ENCODE assay signal across 9 cellular contexts in the genomic region with DNA sequence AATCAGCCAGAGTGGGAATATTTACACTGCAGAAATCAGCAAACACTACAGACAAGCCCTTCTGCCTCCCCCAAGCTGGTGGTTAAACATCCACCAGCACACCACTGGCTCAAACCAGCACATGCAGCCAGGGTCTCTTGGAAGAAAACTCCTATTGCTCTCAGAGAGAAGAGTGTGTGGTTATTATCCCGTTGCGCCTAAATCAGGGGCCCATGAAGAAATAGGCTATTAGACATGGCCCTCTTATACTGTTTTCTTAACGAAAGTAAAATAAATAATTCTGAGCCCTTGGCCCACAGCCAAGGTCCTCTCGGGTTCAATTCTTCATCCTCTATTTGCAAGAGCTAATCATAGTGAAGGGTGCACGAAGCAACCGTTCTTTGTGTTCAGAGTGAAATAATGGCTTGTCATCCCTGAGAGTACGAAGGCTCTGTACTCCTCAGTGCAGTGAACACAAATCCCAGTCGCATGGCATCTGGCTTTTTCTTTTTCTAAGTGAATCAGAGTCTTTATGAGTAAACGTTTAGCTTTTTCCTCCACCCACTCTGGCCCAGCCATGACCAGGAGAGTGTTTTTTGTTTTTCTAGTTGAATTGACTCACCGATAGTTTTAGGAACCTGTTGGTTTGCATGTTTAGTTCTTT.
A peak's percentile ranks its signal among the peaks of the same experiment; 100 is the strongest.
DNase-seq lines count a peak whose midpoint lies in the region; ATAC-seq and TF ChIP-seq lines count a peak whose summit lies in the region.
"Had no signal": no experiment of that assay in that cellular context is flagged by ENCODE, and none has a peak within 500 bp of the region (broad histone marks: within the 10 kb centered on the region; RNA-seq: fewer than 3 reads in every experiment).

No MANE protein-coding gene starts in this region.

- no peak overlapping the region for H3K27ac Mint-ChIP-seq in stimulated activated naive CD8-positive, alpha-beta T cell treated with anti-CD3 and anti-CD28 coated beads, Interleukin-15, amount 100 ng/mL, for 72 hours

- H2AFZ ChIP-seq in OCI-LY3 (ENCODE audit: low read depth, low read length), result peak overlapping the region; percentile 27

- H4K20me1 ChIP-seq in OCI-LY3 (ENCODE audit: insufficient read depth, low read length), result no peaks in the 10 kb centered on the region

- DNase-seq in AG09319 (ENCODE audit: extremely low read depth, low read depth) (peak; percentile 12), fibroblast of mammary gland (ENCODE audit: low read depth) (peak; percentile 89), putamen (ENCODE audit: low spot score) (no peak), NCI-H1694 (lab: John Stamatoyannopoulos, UW) (no peak)
- DNase-seq in stimulated activated naive CD8-positive, alpha-beta T cell treated with anti-CD3 and anti-CD28 coated beads, Interleukin-15, amount 100 ng/mL, for 72 hours, result peak in 1 of 2 donors; percentile 37

- H3K27me3 Mint-ChIP-seq in stimulated activated naive CD8-positive, alpha-beta T cell treated with anti-CD3 and anti-CD28 coated beads, Interleukin-15, amount 100 ng/mL, for 72 hours, result peaks cover 19% of the 10 kb centered on the region

- no peaks in the 10 kb centered on the region for H3K79me2 ChIP-seq in OCI-LY3 (ENCODE audit: low read length)

- no peak for TF ChIP-seq CTCF in AG09319 (IDR thresholded peaks at IDR 0.05; ENCODE audit: low read depth, low read length)
- no peak for TF ChIP-seq CTCF in OCI-LY3 (IDR thresholded peaks at IDR 0.05; ENCODE audit: low read depth, low read length)
- no peak for TF ChIP-seq CTCF in fibroblast of mammary gland (conservative IDR thresholded peaks at IDR 0.05; ENCODE audit: control insufficient read depth, insufficient read depth, low read depth, low read length)

- peaks cover 2% of the 10 kb centered on the region for H3K4me1 Mint-ChIP-seq in stimulated activated naive CD8-positive, alpha-beta T cell treated with anti-CD3 and anti-CD28 coated beads, Interleukin-15, amount 100 ng/mL, for 72 hours

- no peaks in the 10 kb centered on the region for H3K27me3 ChIP-seq in OCI-LY3 (ENCODE audit: low read depth, low read length)

- no peaks in the 10 kb centered on the region for H3K9me3 Mint-ChIP-seq in stimulated activated naive CD8-positive, alpha-beta T cell treated with anti-CD3 and anti-CD28 coated beads, Interleukin-15, amount 100 ng/mL, for 72 hours

- peak overlapping the region; percentile 44 for H3K4me3 ChIP-seq in OCI-LY3 (ENCODE audit: low read length)
- no peak overlapping the region for H3K4me3 ChIP-seq in fibroblast of mammary gland (ENCODE audit: control insufficient read depth, low read depth, low read length)
- H3K4me3 ChIP-seq: thoracic aorta had no signal

- H3K9me3 ChIP-seq in OCI-LY3 (ENCODE audit: insufficient read depth, low read length), result no peaks in the 10 kb centered on the region
- H3K9me3 ChIP-seq: thoracic aorta had no signal

- H3K4me1 ChIP-seq in OCI-LY3 (ENCODE audit: low read length), result peaks cover 25% of the 10 kb centered on the region

- H3K4me3 Mint-ChIP-seq in stimulated activated naive CD8-positive, alpha-beta T cell treated with anti-CD3 and anti-CD28 coated beads, Interleukin-15, amount 100 ng/mL, for 72 hours, result no peak overlapping the region

- H3K4me2 ChIP-seq in OCI-LY3 (ENCODE audit: low read length), result peak overlapping the region; percentile 75

- H3K9ac ChIP-seq in OCI-LY3 (ENCODE audit: low read length), result 0 out of 2 replicates have a peak overlapping the region, but pooled peaks have one; percentile 6

- peak overlapping the region; percentile 44 for H3K27ac ChIP-seq in OCI-LY3 (ENCODE audit: low read length)
- H3K27ac ChIP-seq: thoracic aorta had no signal

- no peaks in the 10 kb centered on the region for H3K36me3 ChIP-seq in OCI-LY3 (replicated peaks; ENCODE audit: low read depth, low read length)
- H3K36me3 ChIP-seq: thoracic aorta had no signal

- ATAC-seq in GM18909 (IDR thresholded peaks at IDR 0.05; ENCODE audit: poor library complexity, unreplicated experiment) (peak; percentile 61), HG03280 (IDR thresholded peaks at IDR 0.05; ENCODE audit: unreplicated experiment) (peak; percentile 66)
- ATAC-seq in stimulated activated naive CD8-positive, alpha-beta T cell treated with anti-CD3 and anti-CD28 coated beads, Interleukin-15, amount 100 ng/mL, for 72 hours, result peak; percentile 82

Comparison
In these comparisons a context has a peak if more than half of its experiments do, and no peak if none do; other contexts are left out.
1. DNase-seq: peak in AG09319 (single experiment) and fibroblast of mammary gland (single experiment); none in putamen (single experiment) and NCI-H1694 (single experiment).
2. Peak in every context shown above with its lines, with median percentiles within 50 percentile points of each other: ATAC-seq.